Comparison of ENCODE assay signal across 7 cellular contexts in genomic region chr7:38353431-38353851, GRCh38.
DNase-seq lines count a peak whose midpoint lies in the region; ATAC-seq and TF ChIP-seq lines count a peak whose summit lies in the region.
"Not testable (repeated sequence)": the region's sequence is repeated elsewhere in the genome, so short reads cannot be mapped to it uniquely, and the experiment has no call there.

No MANE protein-coding gene starts in this region.

- H3K36me3 Mint-ChIP-seq in activated naive CD4-positive, alpha-beta T cell treated with anti-CD3 and anti-CD28 coated beads for 36 hours (ENCODE audit: low read depth); naive thymus-derived CD8-positive, alpha-beta T cell: not testable (repeated sequence)

- TF ChIP-seq POLR2A in NB4 (IDR thresholded peaks at IDR 0.05; ENCODE audit: extremely low read depth, insufficient read length): not testable (repeated sequence)

- not testable (repeated sequence) for TF ChIP-seq CTCF in NB4 (IDR thresholded peaks at IDR 0.05; ENCODE audit: low read depth, low read length)

- H3K4me1 Mint-ChIP-seq in activated naive CD4-positive, alpha-beta T cell treated with anti-CD3 and anti-CD28 coated beads for 36 hours (ENCODE audit: low read depth): peaks cover 26% of the 10 kb centered on the region
- peaks cover 8 to 78% (median 40%) of the 10 kb centered on the region in 4 donors for H3K4me1 Mint-ChIP-seq in naive thymus-derived CD8-positive, alpha-beta T cell

- H3K4me3 Mint-ChIP-seq in activated naive CD4-positive, alpha-beta T cell treated with anti-CD3 and anti-CD28 coated beads for 36 hours: peak overlapping the region; percentile 64
- H3K4me3 Mint-ChIP-seq in naive thymus-derived CD8-positive, alpha-beta T cell: peak overlapping the region in 9 of 10 donors; percentile 69 to 87 (median 79)

- not testable (repeated sequence) for H3K9me3 Mint-ChIP-seq in activated naive CD4-positive, alpha-beta T cell treated with anti-CD3 and anti-CD28 coated beads for 36 hours; naive thymus-derived CD8-positive, alpha-beta T cell

- POLR2A ChIA-PET in naive thymus-derived CD8-positive, alpha-beta T cell (lab: Charles Lee): not testable (repeated sequence)

- H3K27me3 Mint-ChIP-seq in activated naive CD4-positive, alpha-beta T cell treated with anti-CD3 and anti-CD28 coated beads for 36 hours (ENCODE audit: low read depth); naive thymus-derived CD8-positive, alpha-beta T cell: not testable (repeated sequence)

- CTCF ChIA-PET in activated naive CD4-positive, alpha-beta T cell treated with anti-CD3 and anti-CD28 coated beads for 36 hours (lab: Charles Lee): interaction anchor here (0.8 to 1.2 kb wide), 3 partner anchors 10 to 138 kb away, joined by 3 to 6 read pairs (median 4); no protein-coding TSS in a partner anchor

- intact Hi-C loops in activated naive CD4-positive, alpha-beta T cell treated with anti-CD3 and anti-CD28 coated beads for 36 hours (cut with micrococcal nuclease): not testable (repeated sequence)

- ATAC-seq in GM18858 (IDR thresholded peaks at IDR 0.05; ENCODE audit: unreplicated experiment) (peak; percentile 40), GM21786 (IDR thresholded peaks at IDR 0.05; ENCODE audit: unreplicated experiment) (peak; percentile 24), HG03378 (IDR thresholded peaks at IDR 0.05; ENCODE audit: unreplicated experiment) (peak; percentile 29)
- peak in 1 of 2 donors; percentile 61 for ATAC-seq in naive thymus-derived CD8-positive, alpha-beta T cell

- H3K4me3 ChIP-seq in NB4 (ENCODE audit: low read depth, low read length): peak overlapping the region; percentile 46

- peak; percentile 86 for DNase-seq in NB4 (ENCODE audit: low read depth)
- DNase-seq in activated CD4-positive, alpha-beta T cell treated with anti-CD3 and anti-CD28 coated beads, Interleukin-2, amount 50 U/mL, for 48 hours: peak; percentile 39 to 45
- DNase-seq in activated naive CD4-positive, alpha-beta T cell treated with anti-CD3 and anti-CD28 coated beads for 36 hours: peak; percentile 42
- DNase-seq in naive thymus-derived CD8-positive, alpha-beta T cell: peak in 1 of 10 donors; percentile 28

- peak overlapping the region; percentile 91 for H3K27ac Mint-ChIP-seq in activated naive CD4-positive, alpha-beta T cell treated with anti-CD3 and anti-CD28 coated beads for 36 hours
- peak overlapping the region in 8 of 10 donors; percentile 83 to 98 (median 91) for H3K27ac Mint-ChIP-seq in naive thymus-derived CD8-positive, alpha-beta T cell
